ENCODE assay signal across 12 cellular contexts in the genomic region with DNA sequence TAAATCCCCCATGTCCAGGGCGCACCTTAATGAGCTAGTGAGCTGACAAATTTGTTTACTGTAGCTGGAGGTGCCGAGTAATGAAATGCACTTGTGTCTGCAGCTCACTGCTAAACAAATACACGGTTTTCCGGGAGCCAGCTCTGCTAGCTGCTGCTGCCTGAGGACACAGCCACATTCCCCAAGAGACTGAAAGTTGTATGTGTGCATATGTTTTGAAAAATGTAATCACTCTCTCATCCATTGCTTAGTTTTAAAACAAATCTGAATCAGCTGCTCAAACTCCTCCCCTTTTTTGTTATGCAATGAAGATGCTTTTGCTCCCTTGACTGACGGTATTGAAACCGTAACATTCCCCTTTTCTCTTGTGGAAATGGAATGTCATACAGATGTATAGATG.
DNase-seq lines count a peak whose midpoint lies in the region; ATAC-seq and TF ChIP-seq lines count a peak whose summit lies in the region.
"Had no signal": no experiment of that assay in that cellular context is flagged by ENCODE, and none has a peak within 500 bp of the region (broad histone marks: within the 10 kb centered on the region; RNA-seq: fewer than 3 reads in every experiment).

No MANE protein-coding gene starts in this region.

- H3K4me3 ChIP-seq in cardiac fibroblast (replicated peaks in 1 of 2; ENCODE audit: low read depth in 2 of 2, low read length in 2 of 2) (no peak overlapping the region), neuron (ENCODE audit: low read length) (peak overlapping the region; percentile 28), lower leg skin (ENCODE audit: low read depth, poor library complexity, severe bottlenecking) (no peak overlapping the region)

- no peak overlapping the region for H3K27ac Mint-ChIP-seq in mesothelial cell of epicardium
- H3K27ac Mint-ChIP-seq: activated CD8-positive, alpha-beta T cell treated with anti-CD3 and anti-CD28 coated beads for 36 hours had no signal

- intact Hi-C loops in lower leg skin (cut with DNase I; ENCODE audit: low total_unique reads): no loop called here

- no peaks in the 10 kb centered on the region for H3K27me3 ChIP-seq in neuron (ENCODE audit: insufficient read depth, low read length)

- H3K4me3 Mint-ChIP-seq in mesothelial cell of epicardium: no peak overlapping the region
- H3K4me3 Mint-ChIP-seq: activated CD8-positive, alpha-beta T cell treated with anti-CD3 and anti-CD28 coated beads for 36 hours had no signal

- ATAC-seq in GM18505 (IDR thresholded peaks at IDR 0.05; ENCODE audit: unreplicated experiment): no peak
- ATAC-seq: activated CD8-positive, alpha-beta T cell treated with anti-CD3 and anti-CD28 coated beads for 36 hours had no signal

- no peak overlapping the region for H2AFZ ChIP-seq in neuron (ENCODE audit: low read depth, low read length)

- TF ChIP-seq CTCF in cardiac fibroblast (IDR thresholded peaks at IDR 0.05; ENCODE audit: low read depth, low read length): no peak
- no peak for TF ChIP-seq CTCF in mesothelial cell of epicardium (IDR thresholded peaks at IDR 0.05; ENCODE audit: unreplicated experiment)
- TF ChIP-seq CTCF in lower leg skin (IDR thresholded peaks at IDR 0.05): no peak

- H3K36me3 ChIP-seq in neuron (ENCODE audit: insufficient read depth, low read length): no peaks in the 10 kb centered on the region

- H3K27me3 Mint-ChIP-seq in mesothelial cell of epicardium (ENCODE audit: low read depth): peaks cover 83% of the 10 kb centered on the region
- H3K27me3 Mint-ChIP-seq: activated CD8-positive, alpha-beta T cell treated with anti-CD3 and anti-CD28 coated beads for 36 hours had no signal

- H3K9me3 Mint-ChIP-seq in mesothelial cell of epicardium: no peaks in the 10 kb centered on the region
- H3K9me3 Mint-ChIP-seq: activated CD8-positive, alpha-beta T cell treated with anti-CD3 and anti-CD28 coated beads for 36 hours had no signal

- H3K4me1 Mint-ChIP-seq in mesothelial cell of epicardium: peaks cover 7% of the 10 kb centered on the region

- peaks cover 65% of the 10 kb centered on the region for H3K4me1 ChIP-seq in neuron (ENCODE audit: insufficient read depth, low read length)

- TF ChIP-seq POLR2A in lower leg skin (IDR thresholded peaks at IDR 0.05) (no peak), GM18505 (IDR thresholded peaks at IDR 0.05; ENCODE audit: borderline replicate concordance, extremely low read depth, insufficient read depth, insufficient read length) (no peak)

- H3K9me3 ChIP-seq in neuron (ENCODE audit: low read length): no peaks in the 10 kb centered on the region

- 74 to 78% methylated on average over 6 of the region's 6 CpGs for WGBS in lower leg skin, 2 donors

- DNase-seq in DMS79 treated with DMSO at 0.1 percent for 48 hours (lab: John Stamatoyannopoulos, UW) (peak; percentile 62), NCI-H2171 (lab: John Stamatoyannopoulos, UW) (peak; percentile 4), cardiac fibroblast (ENCODE audit: low read depth in 2 of 2) (peak; percentile 26 to 73), mesothelial cell of epicardium (ENCODE audit: low spot score in 2 of 2, unreplicated experiment in 2 of 2) (no peak), lower leg skin (ENCODE audit: low spot score in 2 of 2) (no peak), GF-D8 (lab: John Stamatoyannopoulos, UW) (no peak)
- DNase-seq: activated CD8-positive, alpha-beta T cell treated with anti-CD3 and anti-CD28 coated beads for 36 hours; activated naive CD4-positive, alpha-beta T cell; islet precursor cell; NCI-H1048 had no signal

- no peaks in the 10 kb centered on the region for H3K36me3 Mint-ChIP-seq in mesothelial cell of epicardium

Comparison
In these comparisons a context has a peak if more than half of its experiments do, and no peak if none do; other contexts are left out.
1. DNase-seq: peak in DMS79 treated with DMSO at 0.1 percent for 48 hours (single experiment), NCI-H2171 (single experiment) and cardiac fibroblast (2 of 2); none in mesothelial cell of epicardium (0 of 2), lower leg skin (0 of 2) and GF-D8 (single experiment).